Comparison of ENCODE assay signal across 8 cellular contexts in genomic region chr19:2900296-2901252, GRCh38. TPM values are rescaled to one million over a fixed set of nuclear protein-coding genes. Genes with fewer than 3 reads are reported as not detected.
A peak's percentile ranks its signal among the peaks of the same experiment; 100 is the strongest.
DNase-seq lines count a peak whose midpoint lies in the region; ATAC-seq, FAIRE-seq and TF ChIP-seq lines count a peak whose summit lies in the region.

ZNF57 (plus strand) TSS chr19:2900928; CDS start chr19:2901046, 118 bp downstream.

- ATAC-seq in GM19324 (IDR thresholded peaks at IDR 0.05; ENCODE audit: low FRiP score, unreplicated experiment) = peak; percentile 96
- peak; percentile 93 for ATAC-seq in HG03460 (IDR thresholded peaks at IDR 0.05; ENCODE audit: unreplicated experiment)
- peak; percentile 87 for ATAC-seq in HepG2

- H3K27ac ChIP-seq in BLaER1 (peak within 1 kb of the TSS; percentile 87), HepG2 (ENCODE audit: extremely low read length, insufficient read depth, low read length) (peak within 1 kb of the TSS; percentile 88)

- H3K9me3 Mint-ChIP-seq in activated CD4-positive, alpha-beta memory T cell treated with anti-CD3 and anti-CD28 coated beads for 36 hours = peaks cover 22% of the 10 kb centered on the region

- in situ Hi-C loops in HepG2 (cut with HindIII; ENCODE audit: extremely low pct_ligation_motif_present, low pct_unique_long_range_greater_than_20kb) = no loop called here

- H4K20me1 ChIP-seq in BLaER1 (peaks cover 28% of the 10 kb centered on the region), HepG2 (ENCODE audit: insufficient read depth, low read length) (peaks cover 17% of the 10 kb centered on the region)

- H3K36me3 Mint-ChIP-seq in activated CD4-positive, alpha-beta memory T cell treated with anti-CD3 and anti-CD28 coated beads for 36 hours = peaks cover 2% of the 10 kb centered on the region

- peak within 1 kb of the TSS; percentile 91 for H3K4me3 ChIP-seq in BLaER1
- H3K4me3 ChIP-seq in HepG2 (replicated peaks in 1 of 3; ENCODE audit: insufficient read depth in 1 of 3, low read depth in 2 of 3, low read length in 3 of 3) = peak within 1 kb of the TSS; percentile 86 to 98 (median 91)

- 0% methylated on average over 29 of the region's 100 CpGs for WGBS in HepG2 (ENCODE audit: low lambda C conversion rate)

- peak; percentile 92 for FAIRE-seq in HepG2 (lab: Jason Lieb, UNC)

- H3K36me3 ChIP-seq in BLaER1 (peaks cover 28% of the 10 kb centered on the region), HepG2 (replicated peaks in 1 of 2; ENCODE audit: control insufficient read depth in 1 of 2, insufficient read depth in 2 of 2, low read length in 2 of 2) (no peaks in the 10 kb centered on the region; a peak in 1 of 5 replicates)

- TF ChIP-seq EP300 in HepG2 (IDR thresholded peaks at IDR 0.05; ENCODE audit: low read depth in 2 of 2, low read length in 2 of 2) = no peak
- TF ChIP-seq EP300 in HepG2 (CRISPR knock-in tag; IDR thresholded peaks at IDR 0.05; ENCODE audit: borderline replicate concordance) = 0 out of 2 replicates have a peak, but pooled peaks have one; percentile 25

- H3K9me3 ChIP-seq in BLaER1 = peaks cover 42% of the 10 kb centered on the region
- H3K9me3 ChIP-seq in HepG2 (ENCODE audit: low read length) = no peaks in the 10 kb centered on the region

- peak within 1 kb of the TSS; percentile 84 for H3K27ac Mint-ChIP-seq in activated CD4-positive, alpha-beta memory T cell treated with anti-CD3 and anti-CD28 coated beads for 36 hours

- H3K4me1 ChIP-seq in BLaER1 (peaks cover 38% of the 10 kb centered on the region), HepG2 (ENCODE audit: insufficient read depth, low read length) (peaks cover 49% of the 10 kb centered on the region)

- intact Hi-C loops in activated CD4-positive, alpha-beta memory T cell treated with anti-CD3 and anti-CD28 coated beads for 36 hours (cut with micrococcal nuclease) = loop anchor here (1.0 to 5.0 kb wide), 4 partner anchors 12 to 115 kb away; partner anchors contain the start of genes THOP1, ZNF555 and ZNF77
- intact Hi-C loops in HepG2 (cut with micrococcal nuclease; ENCODE audit: unreplicated experiment) = no loop called here

- H3K79me2 ChIP-seq in HepG2 (ENCODE audit: insufficient read depth, low read length) = peaks cover 37% of the 10 kb centered on the region

- peak; percentile 87 for DNase-seq in NCI-H748 treated with DMSO at 0.1 percent for 48 hours (lab: John Stamatoyannopoulos, UW)
- DNase-seq in activated CD4-positive, alpha-beta memory T cell treated with anti-CD3 and anti-CD28 coated beads for 36 hours = peak; percentile 99
- peak; percentile 98 to 100 for DNase-seq in dermis microvascular lymphatic vessel endothelial cell (ENCODE audit: low read depth in 2 of 2)
- DNase-seq in HepG2 (ENCODE audit: low spot score) = peak; percentile 98
- DNase-seq in stimulated activated CD4-positive, alpha-beta T cell treated with anti-CD3 and anti-CD28 coated beads, Interleukin-2, amount 100 ng/mL, for 48 hours = peak; percentile 96 to 97

- peak within 1 kb of the TSS; percentile 98 for H3K4me3 Mint-ChIP-seq in activated CD4-positive, alpha-beta memory T cell treated with anti-CD3 and anti-CD28 coated beads for 36 hours

- H3K4me2 ChIP-seq in BLaER1 = peak within 1 kb of the TSS; percentile 90
- peak within 1 kb of the TSS; percentile 96 for H3K4me2 ChIP-seq in HepG2 (ENCODE audit: low read depth, low read length)

- 0 out of 2 replicates have a peak, but pooled peaks have one; percentile 4 for TF ChIP-seq CTCF in HepG2 (CRISPR knock-in tag; IDR thresholded peaks at IDR 0.05)

- no TSS peak for BruUV-seq in HepG2 (replicated peaks; lab: Mats Ljungman, UMichigan)

- peaks cover 20% of the 10 kb centered on the region for H3K4me1 Mint-ChIP-seq in activated CD4-positive, alpha-beta memory T cell treated with anti-CD3 and anti-CD28 coated beads for 36 hours (ENCODE audit: low read depth)

- H3K27me3 Mint-ChIP-seq in activated CD4-positive, alpha-beta memory T cell treated with anti-CD3 and anti-CD28 coated beads for 36 hours = no peaks in the 10 kb centered on the region

- H2AFZ ChIP-seq in HepG2 (ENCODE audit: low read length) = no peak within 1 kb of the TSS

- TF ChIP-seq POLR2A in HepG2 (IDR thresholded peaks at IDR 0.05; ENCODE audit: insufficient read depth in 1 of 2, low read depth in 2 of 2, low read length in 2 of 2) = peak; percentile 67 to 86

- peak; percentile 66 for TF ChIP-seq RAD21 in HepG2 (CRISPR knock-in tag; IDR thresholded peaks at IDR 0.05)

- POLR2A ChIA-PET in activated CD4-positive, alpha-beta memory T cell treated with anti-CD3 and anti-CD28 coated beads for 36 hours (lab: Charles Lee) = interaction anchor here (0.7 to 1.9 kb wide), 4 partner anchors 8 to 135 kb away, joined by 3 to 14 read pairs (median 4); no protein-coding TSS in a partner anchor
- POLR2A ChIA-PET in HepG2 (lab: Yijun Ruan, JAX) = interaction anchor here (0.6 to 2.6 kb wide), 13 partner anchors 8 to 508 kb away, joined by 3 to 26 read pairs (median 4); partner anchors contain the start of genes GADD45B, ZNF555, ZNF556 and ZNF77

- CTCF ChIA-PET in activated CD4-positive, alpha-beta memory T cell treated with anti-CD3 and anti-CD28 coated beads for 36 hours (lab: Charles Lee) = interaction anchor here (0.6 to 1.4 kb wide), 8 partner anchors 12 to 384 kb away, joined by 3 to 8 read pairs (median 4); partner anchors contain the start of gene ZNF555
- CTCF ChIA-PET in HepG2 (lab: Yijun Ruan, JAX; ENCODE audit: low intra/inter-chr PET ratio, low total read pairs) = no interaction called here

- H3K9ac ChIP-seq in BLaER1 (peak within 1 kb of the TSS; percentile 86), HepG2 (ENCODE audit: insufficient read depth, low read depth, low read length) (peak within 1 kb of the TSS; percentile 86)

- no peaks in the 10 kb centered on the region for H3K27me3 ChIP-seq in BLaER1
- no peaks in the 10 kb centered on the region for H3K27me3 ChIP-seq in HepG2 (ENCODE audit: control insufficient read depth in 1 of 2, insufficient read depth in 2 of 2, low read length in 2 of 2)

TF ChIP-seq in HepG2, 621 proteins besides CTCF, POLR2A, EP300 and RAD21 (continues in another document):
- TF ChIP-seq ZNF510 (CRISPR knock-in tag; IDR thresholded peaks at IDR 0.05; ENCODE audit: low read depth) (no peak), CENPX (CRISPR knock-in tag; IDR thresholded peaks at IDR 0.05) (no peak), NFIB (CRISPR knock-in tag; IDR thresholded peaks at IDR 0.05; ENCODE audit: borderline replicate concordance) (no peak), AGO2 (optimal IDR thresholded peaks at IDR 0.05; ENCODE audit: low read depth, low read length) (no peak), ZFP91 (CRISPR knock-in tag; IDR thresholded peaks at IDR 0.05; ENCODE audit: borderline replicate concordance) (peak; percentile 61; the same call in 1 of the 2 replicates), RORA (CRISPR knock-in tag; IDR thresholded peaks at IDR 0.05) (no peak), ZNF232 (CRISPR knock-in tag; IDR thresholded peaks at IDR 0.05; ENCODE audit: borderline replicate concordance) (peak; percentile 38; the same call in 1 of the 2 replicates), ZNF441 (CRISPR knock-in tag; IDR thresholded peaks at IDR 0.05; ENCODE audit: borderline replicate concordance) (peak; percentile 72; the same call in 1 of the 2 replicates), REL (CRISPR knock-in tag; conservative IDR thresholded peaks at IDR 0.05) (no peak; the same call in 1 of the 2 replicates), TAF15 (IDR thresholded peaks at IDR 0.05; ENCODE audit: low read depth, low read length, poor library complexity, severe bottlenecking) (no peak), ZBTB7A (CRISPR knock-in tag; IDR thresholded peaks at IDR 0.05) (peak; percentile 74; the same call in 1 of the 2 replicates), MYNN (CRISPR knock-in tag; IDR thresholded peaks at IDR 0.05; ENCODE audit: low read depth) (peak; percentile 67; the same call in 1 of the 2 replicates)

RNA-seq across cellular contexts. Expression of gene ZNF57, which starts in this region (rescaled TPM):
- 1 to 10 TPM; 6.7 to 8.3 TPM for total RNA-seq in activated CD4-positive, alpha-beta memory T cell treated with anti-CD3 and anti-CD28 coated beads for 36 hours
- 3.2 and 3.7 TPM in 2 replicates for total RNA-seq in dermis microvascular lymphatic vessel endothelial cell
- 17.5 and 25.8 TPM in 2 replicates for total RNA-seq in HepG2 (2016; rRNA removed; fragmentation: Illumina TruSeq; extraction: Trizol)
- 9.2 and 10.2 TPM in 2 replicates for total RNA-seq in HepG2 (2016; cell fraction: cytosol; rRNA removed; fragmentation: Illumina TruSeq; extraction: Trizol; ENCODE audit: low read depth)
- total RNA-seq in HepG2 (2016; cell fraction: insoluble cytoplasmic fraction; rRNA removed; fragmentation: Illumina TruSeq; extraction: Trizol) = 17.7 and 22.3 TPM in 2 replicates
- total RNA-seq in HepG2 (2016; cell fraction: membrane; rRNA removed; fragmentation: Illumina TruSeq; extraction: Trizol) = 15.7 and 21.7 TPM in 2 replicates
- 12.5 and 12.8 TPM in 2 replicates for total RNA-seq in HepG2 (2016; cell fraction: nucleus; rRNA removed; fragmentation: Illumina TruSeq; extraction: Trizol)
- polyA plus RNA-seq in HepG2 (2011; rRNA removed) = 6.6 and 8.0 TPM in 2 replicates
- polyA plus RNA-seq in HepG2 (2011; cell fraction: cytosol; rRNA removed) = 4.3 and 7.3 TPM in 2 replicates
- polyA plus RNA-seq in HepG2 (2011; cell fraction: nucleus; rRNA removed) = 6.3 and 7.4 TPM in 2 replicates
- 7.0 and 7.8 TPM in 2 replicates for polyA plus RNA-seq in HepG2 (2012)
- polyA plus RNA-seq in HepG2 (2016; cell fraction: cytosol; fragmentation: Illumina TruSeq; extraction: Trizol; ENCODE audit: low read depth) = 2.7 and 2.8 TPM in 2 replicates
- 16.0 TPM in 2 replicates for polyA plus RNA-seq in HepG2 (2016; cell fraction: insoluble cytoplasmic fraction; fragmentation: Illumina TruSeq; extraction: Trizol; ENCODE audit: low read depth)
- 3.9 and 5.1 TPM in 2 replicates for polyA plus RNA-seq in HepG2 (2016; cell fraction: membrane; fragmentation: Illumina TruSeq; extraction: Trizol; ENCODE audit: low read depth)
- polyA plus RNA-seq in HepG2 (2016; cell fraction: nucleus; fragmentation: Illumina TruSeq; extraction: Trizol; ENCODE audit: insufficient read depth, low read depth) = 18.5 and 27.5 TPM in 2 replicates
- polyA minus RNA-seq in HepG2 (2011; rRNA and poly(A)+ RNA removed; ENCODE audit: low replicate concordance) = 4.0 and 7.2 TPM in 2 replicates
- 6.4 and 6.9 TPM in 2 replicates for polyA minus RNA-seq in HepG2 (2011; cell fraction: cytosol; rRNA and poly(A)+ RNA removed)
- 6.6 and 9.9 TPM in 2 replicates for polyA minus RNA-seq in HepG2 (2011; cell fraction: nucleus; rRNA and poly(A)+ RNA removed)

Comparison
In these comparisons a context has a peak if more than half of its experiments do, and no peak if none do; other contexts are left out.
1. Peak in every context shown above with its lines: DNase-seq, ATAC-seq, H3K4me3 ChIP-seq and H3K27ac ChIP-seq.